In genomic region chr4:75723802-75724065, GRCh38 we compare ENCODE assay signal across 8 cellular contexts. TPM values are rescaled to one million over a fixed set of nuclear protein-coding genes. Genes with fewer than 3 reads are reported as not detected.
DNase-seq lines count a peak whose midpoint lies in the region; ATAC-seq and TF ChIP-seq lines count a peak whose summit lies in the region.

No MANE protein-coding gene starts in this region.

- H3K4me3 Mint-ChIP-seq in Caco-2 (ENCODE audit: unreplicated experiment) = peak overlapping the region; percentile 90

- no peaks in the 10 kb centered on the region for H3K27me3 Mint-ChIP-seq in Caco-2 (ENCODE audit: insufficient read depth, unreplicated experiment)

- H3K4me3 ChIP-seq in Caco-2 (ENCODE audit: low read depth, low read length) (peak overlapping the region; percentile 45), Peyer's patch (peak overlapping the region; percentile 75 to 88 (median 81)), ovary (peak overlapping the region; percentile 77)

- ATAC-seq in esophagus mucosa (no peak), GM19467 (IDR thresholded peaks at IDR 0.05; ENCODE audit: unreplicated experiment) (no peak), HG02642 (IDR thresholded peaks at IDR 0.05; ENCODE audit: poor library complexity, unreplicated experiment) (no peak)

- no peak for TF ChIP-seq EP300 in ovary (IDR thresholded peaks at IDR 0.05)

- no peak for TF ChIP-seq CTCF in Caco-2 (IDR thresholded peaks at IDR 0.05; ENCODE audit: insufficient read depth in 1 of 2, low read depth in 1 of 2, low read length in 1 of 2, severe bottlenecking in 1 of 2, unreplicated experiment in 1 of 2)
- TF ChIP-seq CTCF in Peyer's patch (IDR thresholded peaks at IDR 0.05) = no peak
- no peak for TF ChIP-seq CTCF in ovary (IDR thresholded peaks at IDR 0.05)

- no peaks in the 10 kb centered on the region for H3K27me3 ChIP-seq in Caco-2 (replicated peaks; ENCODE audit: control insufficient read depth, insufficient read depth, low read length)
- no peaks in the 10 kb centered on the region for H3K27me3 ChIP-seq in Peyer's patch
- no peaks in the 10 kb centered on the region for H3K27me3 ChIP-seq in ovary

- peaks cover 23% of the 10 kb centered on the region for H3K36me3 Mint-ChIP-seq in Caco-2 (ENCODE audit: insufficient read depth, unreplicated experiment)

- no peaks in the 10 kb centered on the region for H3K36me3 ChIP-seq in Caco-2 (ENCODE audit: control insufficient read depth, insufficient read depth, low read length)
- no peaks in the 10 kb centered on the region for H3K36me3 ChIP-seq in Peyer's patch
- H3K36me3 ChIP-seq in ovary = no peaks in the 10 kb centered on the region

- CTCF ChIA-PET in Caco-2 (lab: Charles Lee) = interaction anchor here (0.6 to 2.3 kb wide), 14 partner anchors 8 to 820 kb away, joined by 3 to 13 read pairs (median 4); partner anchors contain the start of genes CDKL2 and G3BP2

- H3K9me3 ChIP-seq in Caco-2 = no peaks in the 10 kb centered on the region
- H3K9me3 ChIP-seq in Peyer's patch = no peaks in the 10 kb centered on the region
- H3K9me3 ChIP-seq in ovary = no peaks in the 10 kb centered on the region

- 0 to 1% (median 1%) methylated on average over 3 of the region's 3 CpGs for WGBS in ovary, 3 donors

- H3K27ac ChIP-seq in Peyer's patch (peak overlapping the region; percentile 86 to 99 (median 94)), epithelial cell of prostate (peak overlapping the region; percentile 84), ovary (peak overlapping the region in 1 of 2 donors; percentile 97)

- intact Hi-C loops in Caco-2 (cut with micrococcal nuclease; ENCODE audit: unreplicated experiment) = loop anchor here (1.0 kb wide), 4 partner anchors 20 to 125 kb away; partner anchors contain the start of gene G3BP2
- intact Hi-C loops in ovary (cut with DNase I) = loop anchor here (1.0 to 10.0 kb wide), 4 partner anchors 46 to 51 kb away; partner anchors contain the start of gene G3BP2 (in 3 of the 4)

- TSS peak; percentile 70 for BruUV-seq in Caco-2 (replicated peaks; lab: Mats Ljungman, UMichigan)

- no peak for TF ChIP-seq POLR2A in Peyer's patch (IDR thresholded peaks at IDR 0.05)
- no peak for TF ChIP-seq POLR2A in ovary (IDR thresholded peaks at IDR 0.05)

- H3K9me3 Mint-ChIP-seq in Caco-2 (ENCODE audit: unreplicated experiment) = no peaks in the 10 kb centered on the region

- H3K4me1 ChIP-seq in Caco-2 (peaks cover 18% of the 10 kb centered on the region; the same call in 1 of the 2 replicates), Peyer's patch (peaks cover 0 to 25% (median 2%) of the 10 kb centered on the region in 4 donors), ovary (ENCODE audit: insufficient read depth) (peaks cover 4% of the 10 kb centered on the region)

- DNase-seq in Caco-2 (no peak), Peyer's patch (no peak), epithelial cell of prostate (ENCODE audit: low read depth, low spot score) (no peak), ovary (no peak), NCI-H2107 treated with DMSO at 0.1 percent for 48 hours (lab: John Stamatoyannopoulos, UW; ENCODE audit: unreplicated experiment) (no peak)

- peak overlapping the region; percentile 99 for H3K27ac Mint-ChIP-seq in Caco-2 (ENCODE audit: unreplicated experiment)

- POLR2A ChIA-PET in Caco-2 (lab: Charles Lee) = interaction anchor here (0.5 to 2.1 kb wide), 22 partner anchors 8 to 336 kb away, joined by 3 to 28 read pairs (median 4); partner anchors contain the start of genes CDKL2, G3BP2 and ODAPH

- peaks cover 15% of the 10 kb centered on the region for H3K4me1 Mint-ChIP-seq in Caco-2 (ENCODE audit: low read depth, unreplicated experiment)

RNA-seq across cellular contexts. Expression of gene USO1, which starts 0.6 kb away (rescaled TPM):
- total RNA-seq in Caco-2 (2022) = 55.4 and 59.7 TPM in 2 replicates
- total RNA-seq in Peyer's patch = 100 to 1,000 TPM in 1 of 4 donors, 10 to 100 TPM in 3; 34.5 to 106 (median 48.2) TPM
- total RNA-seq in ovary = 10 to 100 TPM; 52.2 to 91.3 (median 74.3) TPM
- polyA plus RNA-seq in ovary = 10 to 100 TPM; 50.7 to 56.2 TPM
- total RNA-seq in esophagus mucosa = 44.3 TPM

RNA-seq across cellular contexts. Expression of gene G3BP2, which starts 50.5 kb away (rescaled TPM):
- total RNA-seq in Caco-2 (2022) (187 TPM in 2 replicates), Peyer's patch (100 to 1,000 TPM in 1 of 4 donors, 10 to 100 TPM in 3; 54.5 to 121 (median 89.8) TPM), ovary (10 to 100 TPM; 56.0 to 96.5 (median 83.1) TPM), esophagus mucosa (47.2 TPM)
- 100 to 1,000 TPM in 1 of 2 donors, 10 to 100 TPM in 1; 31.4 to 122 TPM for polyA plus RNA-seq in ovary
